Comparison of ENCODE assay signal across 8 cellular contexts in genomic region chr1:45522324-45523104, GRCh38. TPM values are rescaled to one million over a fixed set of nuclear protein-coding genes. Genes with fewer than 3 reads are reported as not detected.
A peak's percentile ranks its signal among the peaks of the same experiment; 100 is the strongest.
DNase-seq lines count a peak whose midpoint lies in the region; ATAC-seq, FAIRE-seq and TF ChIP-seq lines count a peak whose summit lies in the region.

No MANE protein-coding gene starts in this region.

- H4K20me1 ChIP-seq in GM12878 (ENCODE audit: control insufficient read depth, insufficient read depth), result no peaks in the 10 kb centered on the region

- TF ChIP-seq CTCF in GM12878 (IDR thresholded peaks at IDR 0.05 in 2 of 3, conservative IDR thresholded peaks at IDR 0.05 in 1 of 3; ENCODE audit: control insufficient read depth in 2 of 3, extremely low read depth in 1 of 3, insufficient read depth in 1 of 3, low read depth in 3 of 3, low read length in 3 of 3), result no peak

- no peak for TF ChIP-seq EP300 in GM12878 (IDR thresholded peaks at IDR 0.05; ENCODE audit: borderline replicate concordance in 1 of 2, control insufficient read depth in 1 of 2, low read depth in 2 of 2, low read length in 2 of 2)

- H3K9me3 ChIP-seq in HUES48 (ENCODE audit: control insufficient read depth, insufficient read depth, low read length) (no peaks in the 10 kb centered on the region), GM12878 (replicated peaks; ENCODE audit: control insufficient read depth, insufficient read depth, low read length) (no peaks in the 10 kb centered on the region)

- peak overlapping the region; percentile 95 for H3K9ac ChIP-seq in HUES48 (ENCODE audit: low read depth, low read length)
- peak overlapping the region; percentile 95 for H3K9ac ChIP-seq in GM12878 (ENCODE audit: control insufficient read depth, insufficient read depth, low read length)

- peaks cover 24% of the 10 kb centered on the region for H3K4me1 Mint-ChIP-seq in memory B cell

- RAD21 ChIA-PET in GM12878 (lab: Charles Lee; ENCODE audit: unreplicated experiment), result interaction anchor here (1.0 to 5.5 kb wide), 9 partner anchors 10 to 182 kb away, joined by 3 to 42 read pairs (median 7); partner anchors contain the start of genes AKR1A1, CCDC163, MMACHC and MUTYH

- H3K27ac ChIP-seq in HUES48 (ENCODE audit: low read depth, low read length) (peak overlapping the region; percentile 96), GM12878 (ENCODE audit: control insufficient read depth, insufficient read depth) (peak overlapping the region; percentile 89)

- CTCF ChIA-PET in GM12878 (lab: Yijun Ruan, JAX), result interaction anchor here (0.6 to 3.5 kb wide), 12 partner anchors 10 to 215 kb away, joined by 3 to 20 read pairs (median 4); partner anchors contain the start of genes CCDC163 and MMACHC

- ATAC-seq in GM12878, result peak; percentile 24
- ATAC-seq in memory B cell (ENCODE audit: low read depth), result no peak
- no peak for ATAC-seq in HG03521 (IDR thresholded peaks at IDR 0.05; ENCODE audit: unreplicated experiment)
- no peak for ATAC-seq in GM19328 (IDR thresholded peaks at IDR 0.05; ENCODE audit: unreplicated experiment)

- no peaks in the 10 kb centered on the region for H3K27me3 ChIP-seq in HUES48 (ENCODE audit: control insufficient read depth, insufficient read depth, low read length)
- H3K27me3 ChIP-seq in GM12878 (replicated peaks in 1 of 2; ENCODE audit: control insufficient read depth in 2 of 2, insufficient read depth in 2 of 2, low read length in 1 of 2), result no peaks in the 10 kb centered on the region

- POLR2A ChIA-PET in GM12878 (lab: Charles Lee), result interaction anchor here (0.5 to 9.5 kb wide), 25 partner anchors 8 to 801 kb away, joined by 3 to 118 read pairs (median 4); partner anchors contain the start of genes AKR1A1, CCDC163, MMACHC and MUTYH

- peak overlapping the region; percentile 91 for H3K4me3 ChIP-seq in HUES48 (ENCODE audit: low read depth, low read length)
- peak overlapping the region; percentile 96 for H3K4me3 ChIP-seq in GM12878

- no peak for TF ChIP-seq RAD21 in GM12878 (IDR thresholded peaks at IDR 0.05; ENCODE audit: insufficient read depth, low read depth, low read length)

- peak overlapping the region; percentile 88 for H3K27ac Mint-ChIP-seq in memory B cell

- H3K36me3 ChIP-seq in HUES48 (ENCODE audit: control insufficient read depth, insufficient read depth, low read length) (peaks cover 17% of the 10 kb centered on the region), GM12878 (ENCODE audit: control insufficient read depth in 2 of 2, insufficient read depth in 2 of 2, low read length in 1 of 2) (0 out of 4 replicates have a peak, but pooled peaks cover 0 to 2% of the 10 kb centered on the region in 2 experiments)

- DNase-seq in ELF-1 (ENCODE audit: low read depth, low spot score) (peak; percentile 66), GM12878 (ENCODE audit: low read depth, low spot score) (no peak), memory B cell (ENCODE audit: low spot score in 2 of 2) (no peak), urothelium cell line (ENCODE audit: low spot score) (peak; percentile 41), HPDE6-E6E7 (ENCODE audit: extremely low spot score) (no peak)

- 73% methylated on average over 21 of the region's 21 CpGs for WGBS in GM12878 (ENCODE audit: insufficient coverage, insufficient replicate concordance, low lambda C conversion rate, missing lambda C conversion rate)

- H3K27me3 Mint-ChIP-seq in memory B cell, result no peaks in the 10 kb centered on the region

- FAIRE-seq in GM12878 (lab: Jason Lieb, UNC) (no peak), urothelium cell line (lab: Jason Lieb, UNC) (peak; percentile 35)

- peak overlapping the region; percentile 92 for H2AFZ ChIP-seq in GM12878 (ENCODE audit: control insufficient read depth, low read depth, low read length)

- peaks cover 39% of the 10 kb centered on the region for H3K79me2 ChIP-seq in GM12878 (ENCODE audit: control insufficient read depth, insufficient read depth, low read length)

- H3K4me2 ChIP-seq in GM12878 (ENCODE audit: control insufficient read depth, insufficient read depth), result peak overlapping the region; percentile 91

- in situ Hi-C loops in GM12878 (cut with MboI), result no loop called here

- H3K9me3 Mint-ChIP-seq in memory B cell, result no peaks in the 10 kb centered on the region

- peaks cover 4% of the 10 kb centered on the region for H3K36me3 Mint-ChIP-seq in memory B cell

- H3K4me3 Mint-ChIP-seq in memory B cell, result peak overlapping the region; percentile 87

- no peak for TF ChIP-seq POLR2A in GM12878 (IDR thresholded peaks at IDR 0.05; ENCODE audit: low read depth, low read length)

- intact Hi-C loops in GM12878 (cut with micrococcal nuclease; ENCODE audit: unreplicated experiment), result loop anchor here (2.0 kb wide), 1 partner anchor 22 kb away; no protein-coding TSS in a partner anchor

- H3K4me1 ChIP-seq in HUES48 (ENCODE audit: control insufficient read depth, insufficient read depth, low read length) (peaks cover 33% of the 10 kb centered on the region), GM12878 (ENCODE audit: control insufficient read depth, insufficient read depth, low read length) (peaks cover 10% of the 10 kb centered on the region; the same call in 1 of the 2 replicates)

- BruUV-seq in GM12878 (replicated peaks; lab: Mats Ljungman, UMichigan), result TSS peak; percentile 100

- SMC1A ChIA-PET in GM12878 (lab: Charles Lee; ENCODE audit: uncharacterized antibody, unreplicated experiment), result interaction anchor here (0.6 to 6.5 kb wide), 11 partner anchors 10 to 163 kb away, joined by 3 to 80 read pairs (median 5); partner anchors contain the start of genes AKR1A1, CCDC163, GPBP1L1 and MMACHC

RNA-seq across cellular contexts. Expression of gene PRDX1, which starts 0.8 kb away (rescaled TPM):
- 28.3 and 29.3 TPM in 2 replicates for total RNA-seq in GM12878 (2013; cell fraction: nucleolus; rRNA removed)
- total RNA-seq in GM12878 (2014; rRNA removed) (822 and 988 TPM in 2 replicates), GM12878 (2014; rRNA removed; fragmentation: Illumina TruSeq; extraction: Trizol) (779 and 790 TPM in 2 replicates), GM12878 (2021) (630 and 659 TPM in 2 replicates)
- polyA plus RNA-seq in GM12878 (2011; ENCODE audit: low read depth), result 509 TPM
- polyA plus RNA-seq in GM12878 (2011; rRNA removed) (784 and 883 TPM in 2 replicates), GM12878 (2014; fragmentation: Illumina TruSeq; extraction: Trizol) (752 and 883 TPM in 2 replicates), GM12878 (2014; fragmentation: Nextera tagmentation; extraction: Ambion mirVana) (1,000 to 10,000 TPM; 1,264 to 1,775 TPM), GM12878 (2014; rRNA removed) (763 and 801 TPM in 2 replicates), GM12878 (2016; fragmentation: Nextera tagmentation; extraction: Ambion mirVana) (1,000 to 10,000 TPM; 1,223 to 1,315 TPM)
- 460 and 514 TPM in 2 replicates for polyA plus RNA-seq in GM12878 (2011; cell fraction: cytosol; rRNA removed)
- 254 and 281 TPM in 2 replicates for polyA plus RNA-seq in GM12878 (2011; cell fraction: nucleus; rRNA removed)
- 373 and 379 TPM in 2 replicates for polyA plus RNA-seq in GM12878 (2012)
- 315 and 352 TPM in 2 replicates for polyA minus RNA-seq in GM12878 (2011; rRNA and poly(A)+ RNA removed)
- 102 and 104 TPM in 2 replicates for polyA minus RNA-seq in GM12878 (2011; cell fraction: cytosol; rRNA and poly(A)+ RNA removed)
- 49.7 and 63.3 TPM in 2 replicates for polyA minus RNA-seq in GM12878 (2011; cell fraction: nucleus; rRNA and poly(A)+ RNA removed)

RNA-seq across cellular contexts. Expression of gene MMACHC, which starts 22.4 kb away (rescaled TPM):
- 5.3 and 6.3 TPM in 2 replicates for total RNA-seq in GM12878 (2013; cell fraction: nucleolus; rRNA removed)
- total RNA-seq in GM12878 (2014; rRNA removed) (10.8 and 13.6 TPM in 2 replicates), GM12878 (2014; rRNA removed; fragmentation: Illumina TruSeq; extraction: Trizol) (7.3 and 7.6 TPM in 2 replicates), GM12878 (2021) (14.2 and 14.8 TPM in 2 replicates)
- polyA plus RNA-seq in GM12878 (2011; ENCODE audit: low read depth), result 1.5 TPM
- polyA plus RNA-seq in GM12878 (2011; rRNA removed) (5.6 and 6.8 TPM in 2 replicates), GM12878 (2014; fragmentation: Illumina TruSeq; extraction: Trizol) (8.1 and 11.7 TPM in 2 replicates), GM12878 (2014; fragmentation: Nextera tagmentation; extraction: Ambion mirVana) (1 to 10 TPM; 4.6 to 5.7 TPM), GM12878 (2014; rRNA removed) (9.4 and 9.8 TPM in 2 replicates), GM12878 (2016; fragmentation: Nextera tagmentation; extraction: Ambion mirVana) (10 to 100 TPM in 1 of 2 experiments, 1 to 10 TPM in 1; 10.0 to 12.3 TPM)
- 10.3 and 10.8 TPM in 2 replicates for polyA plus RNA-seq in GM12878 (2011; cell fraction: cytosol; rRNA removed)
- 5.8 and 6.5 TPM in 2 replicates for polyA plus RNA-seq in GM12878 (2011; cell fraction: nucleus; rRNA removed)
- polyA plus RNA-seq in GM12878 (2012), result 5.1 and 5.9 TPM in 2 replicates
- 12.1 and 19.3 TPM in 2 replicates for polyA minus RNA-seq in GM12878 (2011; rRNA and poly(A)+ RNA removed)
- 4.7 and 5.9 TPM in 2 replicates for polyA minus RNA-seq in GM12878 (2011; cell fraction: cytosol; rRNA and poly(A)+ RNA removed)
- polyA minus RNA-seq in GM12878 (2011; cell fraction: nucleus; rRNA and poly(A)+ RNA removed), result 3.0 and 5.8 TPM in 2 replicates

RNA-seq across cellular contexts. Expression of gene CCDC163, which starts 22.6 kb away (rescaled TPM):
- 2.0 and 2.6 TPM in 2 replicates for total RNA-seq in GM12878 (2013; cell fraction: nucleolus; rRNA removed)
- total RNA-seq in GM12878 (2014; rRNA removed) (2.3 and 3.2 TPM in 2 replicates), GM12878 (2014; rRNA removed; fragmentation: Illumina TruSeq; extraction: Trizol) (2.0 and 2.1 TPM in 2 replicates), GM12878 (2021) (2.4 and 2.9 TPM in 2 replicates)
- 2.5 TPM for polyA plus RNA-seq in GM12878 (2011; ENCODE audit: low read depth)
- polyA plus RNA-seq in GM12878 (2011; rRNA removed) (2.6 and 3.2 TPM in 2 replicates), GM12878 (2014; fragmentation: Illumina TruSeq; extraction: Trizol) (2.7 and 3.0 TPM in 2 replicates), GM12878 (2014; fragmentation: Nextera tagmentation; extraction: Ambion mirVana) (1 to 10 TPM; 1.4 to 2.3 TPM), GM12878 (2014; rRNA removed) (3.6 and 5.3 TPM in 2 replicates), GM12878 (2016; fragmentation: Nextera tagmentation; extraction: Ambion mirVana) (1 to 10 TPM; 2.3 to 4.0 TPM)
- polyA plus RNA-seq in GM12878 (2011; cell fraction: cytosol; rRNA removed), result 5.2 and 6.2 TPM in 2 replicates
- 3.1 and 4.0 TPM in 2 replicates for polyA plus RNA-seq in GM12878 (2011; cell fraction: nucleus; rRNA removed)
- polyA plus RNA-seq in GM12878 (2012), result 3.4 and 4.8 TPM in 2 replicates
- 3.3 and 3.9 TPM in 2 replicates for polyA minus RNA-seq in GM12878 (2011; rRNA and poly(A)+ RNA removed)
- polyA minus RNA-seq in GM12878 (2011; cell fraction: cytosol; rRNA and poly(A)+ RNA removed), result 0.94 and 3.0 TPM in 2 replicates
- polyA minus RNA-seq in GM12878 (2011; cell fraction: nucleus; rRNA and poly(A)+ RNA removed), result 3.5 and 3.9 TPM in 2 replicates

RNA-seq across cellular contexts. Expression of gene AKR1A1, which starts 28.1 kb away (rescaled TPM):
- 82.3 and 85.2 TPM in 2 replicates for total RNA-seq in GM12878 (2013; cell fraction: nucleolus; rRNA removed)
- total RNA-seq in GM12878 (2014; rRNA removed) (208 and 209 TPM in 2 replicates), GM12878 (2014; rRNA removed; fragmentation: Illumina TruSeq; extraction: Trizol) (187 and 189 TPM in 2 replicates), GM12878 (2021) (259 and 260 TPM in 2 replicates)
- polyA plus RNA-seq in GM12878 (2011; ENCODE audit: low read depth), result 223 TPM
- polyA plus RNA-seq in GM12878 (2011; rRNA removed) (243 and 335 TPM in 2 replicates), GM12878 (2014; fragmentation: Illumina TruSeq; extraction: Trizol) (182 and 222 TPM in 2 replicates), GM12878 (2014; fragmentation: Nextera tagmentation; extraction: Ambion mirVana) (100 to 1,000 TPM; 199 to 200 TPM), GM12878 (2014; rRNA removed) (253 and 265 TPM in 2 replicates), GM12878 (2016; fragmentation: Nextera tagmentation; extraction: Ambion mirVana) (100 to 1,000 TPM; 309 to 334 TPM)
- 422 and 450 TPM in 2 replicates for polyA plus RNA-seq in GM12878 (2011; cell fraction: cytosol; rRNA removed)
- polyA plus RNA-seq in GM12878 (2011; cell fraction: nucleus; rRNA removed), result 238 and 249 TPM in 2 replicates
- polyA plus RNA-seq in GM12878 (2012), result 188 and 204 TPM in 2 replicates
- 265 and 347 TPM in 2 replicates for polyA minus RNA-seq in GM12878 (2011; rRNA and poly(A)+ RNA removed)
- 80.9 and 94.5 TPM in 2 replicates for polyA minus RNA-seq in GM12878 (2011; cell fraction: cytosol; rRNA and poly(A)+ RNA removed)
- polyA minus RNA-seq in GM12878 (2011; cell fraction: nucleus; rRNA and poly(A)+ RNA removed), result 56.6 and 85.1 TPM in 2 replicates

RNA-seq across cellular contexts. Expression of gene TESK2, which starts 31.6 kb away (rescaled TPM):
- 16.5 and 21.3 TPM in 2 replicates for total RNA-seq in GM12878 (2013; cell fraction: nucleolus; rRNA removed)
- 5.7 and 6.8 TPM in 2 replicates for total RNA-seq in GM12878 (2014; rRNA removed)
- 4.4 and 4.7 TPM in 2 replicates for total RNA-seq in GM12878 (2014; rRNA removed; fragmentation: Illumina TruSeq; extraction: Trizol)
- 6.2 and 7.1 TPM in 2 replicates for total RNA-seq in GM12878 (2021)
- 7.6 TPM for polyA plus RNA-seq in GM12878 (2011; ENCODE audit: low read depth)
- 8.3 and 10.0 TPM in 2 replicates for polyA plus RNA-seq in GM12878 (2011; rRNA removed)
- polyA plus RNA-seq in GM12878 (2011; cell fraction: cytosol; rRNA removed), result 7.9 and 9.5 TPM in 2 replicates
- polyA plus RNA-seq in GM12878 (2011; cell fraction: nucleus; rRNA removed), result 10.4 and 12.5 TPM in 2 replicates
- 7.3 and 10.3 TPM in 2 replicates for polyA plus RNA-seq in GM12878 (2012)
- polyA plus RNA-seq in GM12878 (2014; fragmentation: Illumina TruSeq; extraction: Trizol), result 6.7 and 7.5 TPM in 2 replicates
- 1 to 10 TPM; 2.2 to 2.5 TPM for polyA plus RNA-seq in GM12878 (2014; fragmentation: Nextera tagmentation; extraction: Ambion mirVana)
- 5.9 and 7.1 TPM in 2 replicates for polyA plus RNA-seq in GM12878 (2014; rRNA removed)
- polyA plus RNA-seq in GM12878 (2016; fragmentation: Nextera tagmentation; extraction: Ambion mirVana), result 1 to 10 TPM; 3.6 to 3.9 TPM
- polyA minus RNA-seq in GM12878 (2011; rRNA and poly(A)+ RNA removed), result 6.1 and 11.0 TPM in 2 replicates
- polyA minus RNA-seq in GM12878 (2011; cell fraction: cytosol; rRNA and poly(A)+ RNA removed), result 1.4 and 3.2 TPM in 2 replicates
- polyA minus RNA-seq in GM12878 (2011; cell fraction: nucleus; rRNA and poly(A)+ RNA removed), result 3.3 and 3.5 TPM in 2 replicates

Comparison
In these comparisons a context has a peak if more than half of its experiments do, and no peak if none do; other contexts are left out.
1. DNase-seq: peak in ELF-1 (single experiment) and urothelium cell line (single experiment); none in GM12878 (single experiment), memory B cell (0 of 2) and HPDE6-E6E7 (single experiment).